In the genomic region with DNA sequence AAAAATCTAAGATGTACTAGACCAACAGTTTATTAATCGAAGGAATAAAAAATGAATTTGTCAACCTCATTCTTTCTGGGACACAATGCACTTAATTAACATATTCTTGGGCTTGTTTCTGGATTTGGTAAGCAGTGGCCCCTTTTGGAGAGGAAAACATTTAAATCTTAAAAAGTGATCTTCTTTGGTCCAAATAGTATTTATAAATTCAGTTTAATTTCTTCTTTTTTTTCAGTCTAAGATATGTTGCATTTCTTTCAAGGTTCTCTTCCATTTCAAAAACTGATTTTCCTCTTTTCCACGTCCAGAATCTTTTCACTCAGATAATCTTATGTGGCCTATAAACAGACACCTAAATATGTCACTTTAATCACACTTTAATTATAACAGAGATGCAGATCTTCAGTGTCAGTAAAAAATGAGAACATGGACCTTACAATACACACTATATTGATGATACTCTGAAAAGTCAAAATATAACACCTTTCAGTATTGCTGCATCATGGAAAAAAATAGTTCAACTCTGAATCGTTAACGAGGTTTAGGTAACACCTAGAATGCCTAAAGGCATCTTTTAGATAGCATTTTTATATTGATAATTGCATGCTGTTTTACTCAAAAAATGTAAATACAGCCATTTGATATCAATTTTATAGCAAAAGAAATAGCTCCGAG, we compare ENCODE assay signal across 1 cellular context.
A peak's percentile ranks its signal among the peaks of the same experiment; 100 is the strongest.
TF ChIP-seq lines count a peak whose summit lies in the region.

No MANE protein-coding gene starts in this region.

TF ChIP-seq in HEK293, 187 proteins besides CTCF, POLR2A, EP300 and RAD21 (continued from another document):
- TF ChIP-seq, protein P1, sequence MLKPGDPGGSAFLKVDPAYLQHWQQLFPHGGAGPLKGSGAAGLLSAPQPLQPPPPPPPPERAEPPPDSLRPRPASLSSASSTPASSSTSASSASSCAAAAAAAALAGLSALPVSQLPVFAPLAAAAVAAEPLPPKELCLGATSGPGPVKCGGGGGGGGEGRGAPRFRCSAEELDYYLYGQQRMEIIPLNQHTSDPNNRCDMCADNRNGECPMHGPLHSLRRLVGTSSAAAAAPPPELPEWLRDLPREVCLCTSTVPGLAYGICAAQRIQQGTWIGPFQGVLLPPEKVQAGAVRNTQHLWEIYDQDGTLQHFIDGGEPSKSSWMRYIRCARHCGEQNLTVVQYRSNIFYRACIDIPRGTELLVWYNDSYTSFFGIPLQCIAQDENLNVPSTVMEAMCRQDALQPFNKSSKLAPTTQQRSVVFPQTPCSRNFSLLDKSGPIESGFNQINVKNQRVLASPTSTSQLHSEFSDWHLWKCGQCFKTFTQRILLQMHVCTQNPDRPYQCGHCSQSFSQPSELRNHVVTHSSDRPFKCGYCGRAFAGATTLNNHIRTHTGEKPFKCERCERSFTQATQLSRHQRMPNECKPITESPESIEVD (tag by site-specific recombination; IDR thresholded peaks at IDR 0.05) = peak; percentile 68
- peak; percentile 40 for TF ChIP-seq ZNF335 (tag by site-specific recombination; conservative IDR thresholded peaks at IDR 0.05)
- TF ChIP-seq ZBTB48 (tag by site-specific recombination; IDR thresholded peaks at IDR 0.05) = no peak
